In the genomic region with DNA sequence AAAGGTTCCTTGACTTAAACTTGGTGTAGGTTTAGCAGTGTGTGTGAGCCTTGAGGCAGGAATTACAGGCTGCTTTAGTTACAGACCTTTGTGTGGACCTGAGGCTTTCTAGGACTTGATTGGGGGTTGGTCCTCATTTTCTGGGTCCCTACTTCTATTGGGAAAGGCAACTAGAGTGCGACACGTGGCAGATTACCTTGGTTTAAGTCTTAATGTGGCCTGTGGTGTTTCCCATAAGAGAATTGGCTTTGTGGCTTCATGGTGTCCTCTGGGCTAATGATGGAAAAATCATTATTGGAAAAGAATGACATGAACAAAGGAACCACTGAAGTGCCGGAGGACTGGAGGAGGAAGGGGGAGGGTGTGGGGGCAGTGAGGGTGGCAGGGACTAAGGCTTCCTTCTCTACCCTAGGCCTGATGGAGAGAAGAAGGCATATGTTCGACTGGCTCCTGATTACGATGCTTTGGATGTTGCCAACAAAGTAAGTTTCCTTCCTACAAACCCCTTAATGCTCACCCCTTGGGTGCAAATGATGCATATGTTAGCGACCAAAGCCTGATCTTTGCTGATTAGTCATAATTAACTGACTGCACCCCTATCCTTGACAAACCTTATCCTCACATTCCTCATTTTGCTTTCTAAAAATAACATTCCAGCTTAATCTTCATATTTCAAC, we compare ENCODE assay signal across 10 cellular contexts. TPM values are rescaled to one million over a fixed set of nuclear protein-coding genes. Genes with fewer than 3 reads are reported as not detected.
DNase-seq lines count a peak whose midpoint lies in the region; ATAC-seq and TF ChIP-seq lines count a peak whose summit lies in the region.
"Had no signal": no experiment of that assay in that cellular context is flagged by ENCODE, and none has a peak within 500 bp of the region (broad histone marks: within the 10 kb centered on the region; RNA-seq: fewer than 3 reads in every experiment).

No MANE protein-coding gene starts in this region.

- H3K4me3 ChIP-seq in heart right ventricle (no peak overlapping the region), Panc1 (ENCODE audit: low read depth in 2 of 2, low read length in 2 of 2) (peak overlapping the region; percentile 58 to 88), esophagus squamous epithelium (no peak overlapping the region)

- DNase-seq in Right ventricle myocardium superior (peak; percentile 3), heart right ventricle (no peak), Panc1 (ENCODE audit: low read depth, low spot score) (no peak), esophagus squamous epithelium (lab: John Stamatoyannopoulos, UW) (no peak), OCI-M1 (lab: John Stamatoyannopoulos, UW) (no peak)
- DNase-seq: central memory CD4-positive, alpha-beta T cell; NCI-H1048 had no signal

- H3K4me1 ChIP-seq in heart right ventricle (peaks cover 27 to 80% (median 62%) of the 10 kb centered on the region in 9 donors), Panc1 (ENCODE audit: control insufficient read depth, insufficient read depth, low read length) (peaks cover 41% of the 10 kb centered on the region), esophagus squamous epithelium (peaks cover 43 to 83% (median 69%) of the 10 kb centered on the region in 3 donors)

- H3K27me3 ChIP-seq in heart right ventricle, result no peaks in the 10 kb centered on the region
- no peaks in the 10 kb centered on the region for H3K27me3 ChIP-seq in Panc1 (ENCODE audit: control insufficient read depth, insufficient read depth, low read length)
- no peaks in the 10 kb centered on the region for H3K27me3 ChIP-seq in esophagus squamous epithelium

- no peak for TF ChIP-seq POLR2A in esophagus squamous epithelium (IDR thresholded peaks at IDR 0.05)

- ATAC-seq in Right ventricle myocardium superior (ENCODE audit: poor library complexity) (no peak), heart right ventricle (no peak), Panc1 (no peak), GM18502 (IDR thresholded peaks at IDR 0.05; ENCODE audit: poor library complexity, unreplicated experiment) (no peak), GM21447 (IDR thresholded peaks at IDR 0.05; ENCODE audit: unreplicated experiment) (no peak), GM18517 (IDR thresholded peaks at IDR 0.05; ENCODE audit: unreplicated experiment) (no peak)

- no peak for TF ChIP-seq CTCF in heart right ventricle (IDR thresholded peaks at IDR 0.05)
- no peak for TF ChIP-seq CTCF in Panc1 (IDR thresholded peaks at IDR 0.05)
- no peak for TF ChIP-seq CTCF in esophagus squamous epithelium (IDR thresholded peaks at IDR 0.05)

- no peak overlapping the region for H3K27ac ChIP-seq in heart right ventricle
- H3K27ac ChIP-seq in Panc1 (ENCODE audit: low read length), result peak overlapping the region; percentile 99
- H3K27ac ChIP-seq in esophagus squamous epithelium, result peak overlapping the region in 3 of 4 donors; percentile 94 to 99 (median 97)

- WGBS in heart right ventricle, 2 donors, result 77 to 82% methylated on average over 6 of the region's 6 CpGs
- WGBS in esophagus squamous epithelium, 2 donors, result 41 to 57% methylated on average over 6 of the region's 6 CpGs

- POLR2A ChIA-PET in Panc1 (lab: Charles Lee), result interaction anchor here (0.6 kb wide), 1 partner anchor 520 kb away, joined by 3 read pairs; no protein-coding TSS in a partner anchor

- CTCF ChIA-PET in Panc1 (lab: Charles Lee), result no interaction called here

- intact Hi-C loops in Right ventricle myocardium superior (cut with DNase I), result loop anchor here (10.0 kb wide), 1 partner anchor 382 kb away; no protein-coding TSS in a partner anchor
- intact Hi-C loops in heart right ventricle (cut with DNase I), result loop anchor here in 4 of 10 donors (10.0 kb wide), 2 partner anchors 192 to 392 kb away; no protein-coding TSS in a partner anchor
- intact Hi-C loops in Panc1 (cut with micrococcal nuclease; ENCODE audit: unreplicated experiment), result loop anchor here (10.0 kb wide), 1 partner anchor 182 kb away; a partner anchor contains a TSS
- intact Hi-C loops in esophagus squamous epithelium (cut with DNase I), result no loop called here

- in situ Hi-C loops in Panc1 (cut with HindIII; ENCODE audit: low pct_unique_long_range_greater_than_20kb, low sequenced_read_pairs), result no loop called here

- no TSS peak for BruUV-seq in Panc1 (replicated peaks; lab: Mats Ljungman, UMichigan)

- H3K9me3 ChIP-seq in heart right ventricle (no peaks in the 10 kb centered on the region), Panc1 (ENCODE audit: control insufficient read depth, insufficient read depth, low read depth, low read length) (no peaks in the 10 kb centered on the region), esophagus squamous epithelium (no peaks in the 10 kb centered on the region)

- peaks cover 0 to 47% (median 34%) of the 10 kb centered on the region in 9 donors for H3K36me3 ChIP-seq in heart right ventricle
- peaks cover 30% of the 10 kb centered on the region for H3K36me3 ChIP-seq in Panc1 (ENCODE audit: control insufficient read depth, insufficient read depth, low read length)
- peaks cover 6 to 43% (median 16%) of the 10 kb centered on the region in 3 donors for H3K36me3 ChIP-seq in esophagus squamous epithelium

RNA-seq across cellular contexts. Expression of a gene that starts 2.7 kb away (rescaled TPM):
- 1.9 TPM for total RNA-seq in Right ventricle myocardium superior
- total RNA-seq in heart right ventricle, result 1 to 10 TPM in 4 of 10 donors, under 1 TPM in 6; 0.36 to 1.8 (median 0.89) TPM
- 1 to 10 TPM; 3.4 to 9.3 TPM for polyA plus RNA-seq in heart right ventricle
- 55.7 TPM for total RNA-seq in Panc1 (2021; ENCODE audit: unreplicated experiment)
- 52.2 TPM for polyA plus RNA-seq in Panc1 (2012; ENCODE audit: insufficient read length)
- total RNA-seq in esophagus squamous epithelium, result 10 to 100 TPM in 3 of 4 donors, 1 to 10 TPM in 1; 8.8 to 17.0 (median 13.0) TPM

RNA-seq across cellular contexts. Expression of a gene that starts 3.5 kb away (rescaled TPM):
- total RNA-seq in Right ventricle myocardium superior, result 858 TPM
- total RNA-seq in heart right ventricle, result 100 to 1,000 TPM; 807 to 986 (median 861) TPM
- polyA plus RNA-seq in heart right ventricle, result 1,000 to 10,000 TPM in 1 of 2 donors, 100 to 1,000 TPM in 1; 300 to 1,566 TPM
- total RNA-seq in Panc1 (2021; ENCODE audit: unreplicated experiment), result 1,475 TPM
- polyA plus RNA-seq in Panc1 (2012; ENCODE audit: insufficient read length), result 1,113 TPM
- 100 to 1,000 TPM; 236 to 881 (median 571) TPM for total RNA-seq in esophagus squamous epithelium

RNA-seq across cellular contexts. Expression of a gene that starts 5.3 kb away (rescaled TPM):
- total RNA-seq in Right ventricle myocardium superior (0.30 TPM), heart right ventricle (1 to 10 TPM in 4 of 10 donors, under 1 TPM in 6; 0.38 to 2.8 (median 0.82) TPM), Panc1 (2021; ENCODE audit: unreplicated experiment) (11.9 TPM), esophagus squamous epithelium (1 to 10 TPM; 1.1 to 7.3 (median 2.6) TPM)
- polyA plus RNA-seq in heart right ventricle, result 1 to 10 TPM; 1.1 to 1.8 TPM
- polyA plus RNA-seq in Panc1 (2012; ENCODE audit: insufficient read length), result 9.1 TPM

RNA-seq across cellular contexts. Expression of a gene that starts 5.6 kb away (rescaled TPM):
- total RNA-seq in Right ventricle myocardium superior (14.5 TPM), heart right ventricle (10 to 100 TPM in 7 of 10 donors, 1 to 10 TPM in 3; 7.0 to 25.0 (median 10.4) TPM), Panc1 (2021; ENCODE audit: unreplicated experiment) (284 TPM), esophagus squamous epithelium (10 to 100 TPM; 27.6 to 98.0 (median 65.1) TPM)
- polyA plus RNA-seq in heart right ventricle, result 10 to 100 TPM; 25.2 to 37.3 TPM
- 260 TPM for polyA plus RNA-seq in Panc1 (2012; ENCODE audit: insufficient read length)

RNA-seq across cellular contexts. Expression of a gene that starts 11.6 kb away (rescaled TPM):
- total RNA-seq in Right ventricle myocardium superior, result 1.3 TPM
- 1 to 10 TPM in 9 of 10 donors, under 1 TPM in 1; 0.76 to 2.1 (median 1.3) TPM for total RNA-seq in heart right ventricle
- polyA plus RNA-seq in heart right ventricle, result 1 to 10 TPM in 1 of 2 donors, under 1 TPM in 1; 0.74 to 4.9 TPM
- total RNA-seq in Panc1 (2021; ENCODE audit: unreplicated experiment), result 4.9 TPM
- polyA plus RNA-seq in Panc1 (2012; ENCODE audit: insufficient read length), result 3.6 TPM
- 1 to 10 TPM in 1 of 4 donors, under 1 TPM in 2, not detected in 1; 0.48 to 1.1 (median 0.64) TPM for total RNA-seq in esophagus squamous epithelium

Comparison
In these comparisons a context has a peak if more than half of its experiments do, and no peak if none do; other contexts are left out.
1. H3K27ac ChIP-seq: peak in Panc1 (single experiment) and esophagus squamous epithelium (3 of 4); none in heart right ventricle (0 of 10).
2. H3K4me3 ChIP-seq: peak in Panc1 (2 of 2); none in heart right ventricle (0 of 10) and esophagus squamous epithelium (0 of 4).